Comparison of ENCODE assay signal across 1 cellular context in genomic region chr5:141877478-141878185, GRCh38.
TF ChIP-seq lines count a peak whose summit lies in the region.

No MANE protein-coding gene starts in this region.

TF ChIP-seq in K562, 482 proteins besides CTCF, POLR2A, EP300 and RAD21:
- TF ChIP-seq, protein P1, sequence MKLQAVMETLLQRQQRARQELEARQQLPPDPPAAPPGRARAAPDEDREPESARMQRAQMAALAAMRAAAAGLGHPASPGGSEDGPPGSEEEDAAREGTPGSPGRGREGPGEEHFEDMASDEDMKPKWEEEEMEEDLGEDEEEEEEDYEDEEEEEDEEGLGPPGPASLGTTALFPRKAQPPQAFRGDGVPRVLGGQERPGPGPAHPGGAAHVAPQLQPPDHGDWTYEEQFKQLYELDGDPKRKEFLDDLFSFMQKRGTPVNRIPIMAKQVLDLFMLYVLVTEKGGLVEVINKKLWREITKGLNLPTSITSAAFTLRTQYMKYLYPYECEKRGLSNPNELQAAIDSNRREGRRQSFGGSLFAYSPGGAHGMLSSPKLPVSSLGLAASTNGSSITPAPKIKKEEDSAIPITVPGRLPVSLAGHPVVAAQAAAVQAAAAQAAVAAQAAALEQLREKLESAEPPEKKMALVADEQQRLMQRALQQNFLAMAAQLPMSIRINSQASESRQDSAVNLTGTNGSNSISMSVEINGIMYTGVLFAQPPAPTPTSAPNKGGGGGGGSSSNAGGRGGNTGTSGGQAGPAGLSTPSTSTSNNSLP (IDR thresholded peaks at IDR 0.05; ENCODE audit: borderline replicate concordance, low read depth, low read length): no peak
- TF ChIP-seq NR4A1 (CRISPR knock-in tag; IDR thresholded peaks at IDR 0.05) (no peak), NR4A1 (tag; IDR thresholded peaks at IDR 0.05) (no peak), EZH2 (IDR thresholded peaks at IDR 0.05; ENCODE audit: borderline replicate concordance, low read depth, low read length) (0 out of 2 replicates have a peak, but pooled peaks have one; percentile 9), RNF2 (IDR thresholded peaks at IDR 0.05) (0 out of 2 replicates have a peak, but pooled peaks have one; percentile 9), ZBTB7A (IDR thresholded peaks at IDR 0.05; ENCODE audit: borderline replicate concordance, control insufficient read depth, low read depth, low read length) (peak; percentile 61; the same call in 1 of the 2 replicates), BRCA1 (IDR thresholded peaks at IDR 0.05) (no peak), BRCA1 (CRISPR knock-in tag; IDR thresholded peaks at IDR 0.05) (0 out of 2 replicates have a peak, but pooled peaks have one; percentile 68), MXD1 (CRISPR knock-in tag; IDR thresholded peaks at IDR 0.05; ENCODE audit: borderline replicate concordance, poor library complexity, severe bottlenecking) (no peak), RBM22 (IDR thresholded peaks at IDR 0.05; ENCODE audit: low read depth, low read length, poor library complexity, severe bottlenecking) (no peak), RBFOX2 (IDR thresholded peaks at IDR 0.05; ENCODE audit: low read depth, low read length) (peak; percentile 50; the same call in 1 of the 2 replicates), BDP1 (IDR thresholded peaks at IDR 0.05; ENCODE audit: insufficient read depth, insufficient read length) (no peak), ZC3H8 (IDR thresholded peaks at IDR 0.05) (no peak), MAZ (CRISPR knock-in tag; conservative IDR thresholded peaks at IDR 0.05 in 1 of 2, IDR thresholded peaks at IDR 0.05 in 1 of 2) (0 out of 4 replicates have a peak, but pooled peaks have one; percentile 19 to 44), ZNF140 (CRISPR knock-in tag; IDR thresholded peaks at IDR 0.05) (no peak), TAF1 (IDR thresholded peaks at IDR 0.05; ENCODE audit: control insufficient read depth, extremely low read depth, insufficient read depth, low read length, severe bottlenecking) (no peak), RBM39 (optimal IDR thresholded peaks at IDR 0.05; ENCODE audit: low read depth, low read length) (no peak), ZFP36 (IDR thresholded peaks at IDR 0.05; ENCODE audit: low read depth, low read length, partially characterized antibody) (no peak), POLR2H (tag; IDR thresholded peaks at IDR 0.05; ENCODE audit: low read depth) (no peak), MYBL2 (IDR thresholded peaks at IDR 0.05; ENCODE audit: low read depth) (no peak), MYBL2 (CRISPR knock-in tag; IDR thresholded peaks at IDR 0.05; ENCODE audit: borderline replicate concordance) (no peak), ZBTB40 (IDR thresholded peaks at IDR 0.05) (0 out of 2 replicates have a peak, but pooled peaks have one; percentile 18), ZBTB40 (CRISPR knock-in tag; IDR thresholded peaks at IDR 0.05) (no peak), KDM5B (IDR thresholded peaks at IDR 0.05; ENCODE audit: insufficient replicate concordance, low read depth, low read length) (peak; percentile 42)
- TF ChIP-seq, protein P2, sequence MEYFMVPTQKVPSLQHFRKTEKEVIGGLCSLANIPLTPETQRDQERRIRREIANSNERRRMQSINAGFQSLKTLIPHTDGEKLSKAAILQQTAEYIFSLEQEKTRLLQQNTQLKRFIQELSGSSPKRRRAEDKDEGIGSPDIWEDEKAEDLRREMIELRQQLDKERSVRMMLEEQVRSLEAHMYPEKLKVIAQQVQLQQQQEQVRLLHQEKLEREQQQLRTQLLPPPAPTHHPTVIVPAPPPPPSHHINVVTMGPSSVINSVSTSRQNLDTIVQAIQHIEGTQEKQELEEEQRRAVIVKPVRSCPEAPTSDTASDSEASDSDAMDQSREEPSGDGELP (CRISPR knock-in tag; IDR thresholded peaks at IDR 0.05; ENCODE audit: borderline replicate concordance): 0 out of 2 replicates have a peak, but pooled peaks have one; percentile 20
- TF ChIP-seq, protein P3, sequence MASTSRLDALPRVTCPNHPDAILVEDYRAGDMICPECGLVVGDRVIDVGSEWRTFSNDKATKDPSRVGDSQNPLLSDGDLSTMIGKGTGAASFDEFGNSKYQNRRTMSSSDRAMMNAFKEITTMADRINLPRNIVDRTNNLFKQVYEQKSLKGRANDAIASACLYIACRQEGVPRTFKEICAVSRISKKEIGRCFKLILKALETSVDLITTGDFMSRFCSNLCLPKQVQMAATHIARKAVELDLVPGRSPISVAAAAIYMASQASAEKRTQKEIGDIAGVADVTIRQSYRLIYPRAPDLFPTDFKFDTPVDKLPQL (IDR thresholded peaks at IDR 0.05; ENCODE audit: extremely low read depth, insufficient read length): no peak
